In genomic region chr16:3065069-3065741, GRCh38 we compare ENCODE assay signal across 9 cellular contexts. TPM values are rescaled to one million over a fixed set of nuclear protein-coding genes. Genes with fewer than 3 reads are reported as not detected.
DNase-seq lines count a peak whose midpoint lies in the region; ATAC-seq, FAIRE-seq and TF ChIP-seq lines count a peak whose summit lies in the region.
"Had no signal": no experiment of that assay in that cellular context is flagged by ENCODE, and none has a peak within 500 bp of the region (broad histone marks: within the 10 kb centered on the region; RNA-seq: fewer than 3 reads in every experiment).

A gene with protein sequence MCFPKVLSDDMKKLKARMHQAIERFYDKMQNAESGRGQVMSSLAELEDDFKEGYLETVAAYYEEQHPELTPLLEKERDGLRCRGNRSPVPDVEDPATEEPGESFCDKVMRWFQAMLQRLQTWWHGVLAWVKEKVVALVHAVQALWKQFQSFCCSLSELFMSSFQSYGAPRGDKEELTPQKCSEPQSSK (plus strand): TSS chr16:3065640. CDS start chr16:3065812, 172 bp downstream.

- 11 to 12% methylated on average over 13 of the region's 13 CpGs for WGBS in pancreas, 2 donors

- no peak for TF ChIP-seq CTCF in pancreas (IDR thresholded peaks at IDR 0.05)

- intact Hi-C loops in pancreas (cut with DNase I) = no loop called here

- no peaks in the 10 kb centered on the region for H3K36me3 ChIP-seq in pancreas

- H3K4me1 ChIP-seq in pancreas = peaks cover 0 to 8% (median 4%) of the 10 kb centered on the region in 3 donors

- no peak for FAIRE-seq in pancreas (lab: Jason Lieb, UNC)

- DNase-seq in DMS 273 (lab: John Stamatoyannopoulos, UW; ENCODE audit: unreplicated experiment) (peak; percentile 62), DMS 273 treated with DMSO at 0.1 percent for 48 hours (lab: John Stamatoyannopoulos, UW) (no peak), epithelial cell of prostate (ENCODE audit: low read depth, low spot score) (peak; percentile 33), pancreas (peak; percentile 82 to 95 (median 86)), NCI-H1417 (lab: John Stamatoyannopoulos, UW) (no peak), D341Med (ENCODE audit: low spot score) (no peak), CD1c-positive myeloid dendritic cell (ENCODE audit: extremely low spot score) (no peak)
- peak; percentile 82 for DNase-seq in activated CD8-positive, alpha-beta memory T cell treated with anti-CD3 and anti-CD28 coated beads for 24 hours

- H3K27me3 ChIP-seq in pancreas = no peaks in the 10 kb centered on the region

- ATAC-seq in pancreas = peak; percentile 84 to 91 (median 86)

- H3K4me3 ChIP-seq in pancreas = peak within 1 kb of the TSS; percentile 19 to 76 (median 41)

- no peak within 1 kb of the TSS for H3K27ac ChIP-seq in epithelial cell of prostate
- peak within 1 kb of the TSS; percentile 49 to 94 (median 80) for H3K27ac ChIP-seq in pancreas
- H3K27ac ChIP-seq: 22Rv1 had no signal

- no peaks in the 10 kb centered on the region for H3K9me3 ChIP-seq in pancreas

RNA-seq across cellular contexts. Expression of the gene that starts here (rescaled TPM):
- 100 to 1,000 TPM; 151 to 928 (median 250) TPM for total RNA-seq in pancreas
- 100 to 1,000 TPM; 232 to 815 TPM for polyA plus RNA-seq in pancreas

Comparison
In these comparisons a context has a peak if more than half of its experiments do, and no peak if none do; other contexts are left out.
1. DNase-seq: peak in DMS 273 (single experiment), activated CD8-positive, alpha-beta memory T cell treated with anti-CD3 and anti-CD28 coated beads for 24 hours (single experiment), epithelial cell of prostate (single experiment) and pancreas (6 of 6); none in DMS 273 treated with DMSO at 0.1 percent for 48 hours (single experiment), NCI-H1417 (0 of 3), D341Med (single experiment) and CD1c-positive myeloid dendritic cell (single experiment).